Comparison of ENCODE assay signal across 1 cellular context in the genomic region with DNA sequence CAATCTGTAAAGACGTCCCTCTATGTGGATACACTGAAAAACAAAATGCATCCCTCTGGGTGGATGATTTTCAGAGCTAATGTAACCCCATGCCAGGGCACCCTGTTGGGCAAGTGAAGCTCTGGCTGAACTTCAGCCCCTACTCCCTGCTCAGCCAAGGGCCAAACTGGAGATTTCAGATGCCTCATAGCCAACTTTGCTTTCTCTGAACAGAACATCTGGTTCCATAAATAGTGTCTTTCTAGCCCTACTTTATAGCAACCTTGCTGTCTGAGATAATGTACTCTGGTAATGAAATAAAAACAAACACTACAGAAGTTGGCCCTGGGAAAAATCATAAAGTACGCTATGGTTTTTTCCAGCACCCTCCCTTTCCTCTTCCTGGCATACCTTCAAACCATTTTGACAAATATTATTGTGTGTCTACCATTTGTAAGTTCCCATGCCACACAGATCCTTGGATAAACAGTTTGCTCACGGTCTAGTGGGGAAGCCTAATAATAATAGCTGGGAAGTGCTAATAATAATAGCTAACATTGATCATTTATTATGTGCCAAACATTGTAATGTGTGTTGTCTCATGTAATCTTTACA.
TF ChIP-seq lines count a peak whose summit lies in the region.

No MANE protein-coding gene starts in this region.

TF ChIP-seq in HepG2, 621 proteins besides CTCF, POLR2A, EP300 and RAD21:
- TF ChIP-seq, protein P1, sequence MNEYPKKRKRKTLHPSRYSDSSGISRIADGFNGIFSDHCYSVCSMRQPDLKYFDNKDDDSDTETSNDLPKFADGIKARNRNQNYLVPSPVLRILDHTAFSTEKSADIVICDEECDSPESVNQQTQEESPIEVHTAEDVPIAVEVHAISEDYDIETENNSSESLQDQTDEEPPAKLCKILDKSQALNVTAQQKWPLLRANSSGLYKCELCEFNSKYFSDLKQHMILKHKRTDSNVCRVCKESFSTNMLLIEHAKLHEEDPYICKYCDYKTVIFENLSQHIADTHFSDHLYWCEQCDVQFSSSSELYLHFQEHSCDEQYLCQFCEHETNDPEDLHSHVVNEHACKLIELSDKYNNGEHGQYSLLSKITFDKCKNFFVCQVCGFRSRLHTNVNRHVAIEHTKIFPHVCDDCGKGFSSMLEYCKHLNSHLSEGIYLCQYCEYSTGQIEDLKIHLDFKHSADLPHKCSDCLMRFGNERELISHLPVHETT (CRISPR knock-in tag; conservative IDR thresholded peaks at IDR 0.05): no peak
- TF ChIP-seq ZFP36L2 (CRISPR knock-in tag; IDR thresholded peaks at IDR 0.05) (no peak), NFRKB (IDR thresholded peaks at IDR 0.05) (no peak), SIN3A (IDR thresholded peaks at IDR 0.05; ENCODE audit: borderline replicate concordance, low read depth, low read length) (no peak)
